ENCODE assay signal across 28 cellular contexts in the genomic region with DNA sequence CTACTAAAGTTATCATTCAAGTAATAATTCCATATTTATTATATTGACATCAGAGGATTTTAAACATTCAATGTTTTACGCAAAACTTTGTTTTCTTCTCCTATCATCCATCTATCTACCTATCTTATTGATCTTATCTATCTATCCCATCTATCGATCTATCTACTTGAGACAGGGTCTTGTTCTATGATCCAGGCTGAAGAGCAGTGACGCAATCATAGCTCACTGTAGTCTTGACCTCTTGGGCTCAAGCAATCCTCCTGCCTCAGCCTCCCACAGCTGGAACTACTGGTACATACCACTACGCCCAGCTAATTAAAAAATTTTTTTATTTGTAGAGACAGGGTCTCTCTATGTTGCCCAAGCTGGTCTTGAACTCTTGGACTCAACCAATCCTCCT.
"Had no signal": no experiment of that assay in that cellular context is flagged by ENCODE, and none has a peak within 500 bp of the region (broad histone marks: within the 10 kb centered on the region; RNA-seq: fewer than 3 reads in every experiment).

No MANE protein-coding gene starts in this region.

- H3K36me3 ChIP-seq: thoracic aorta had no signal

- H2AFZ ChIP-seq: parathyroid adenoma had no signal

- DNase-seq: naive B cell; naive thymus-derived CD8-positive, alpha-beta T cell; nephron progenitor cell; nucleus accumbens; posterior cingulate gyrus; psoas muscle; right cardiac atrium; spleen; stimulated activated CD4-positive, alpha-beta T cell treated with anti-CD3 and anti-CD28 coated beads, Interleukin-12 subunit alpha, Interleukin-12 subunit beta, amount 100 ng/mL, for 4 hours; stimulated activated CD4-positive, alpha-beta T cell treated with anti-CD3 and anti-CD28 coated beads, Interleukin-1b, Interleukin-23, amount 100 ng/mL, for 48 hours; stimulated activated CD4-positive, alpha-beta T cell treated with anti-CD3 and anti-CD28 coated beads, Interleukin-2, amount 100 ng/mL, for 48 hours; stimulated activated CD4-positive, alpha-beta T cell treated with anti-CD3 and anti-CD28 coated beads, Interleukin-4, amount 100 ng/mL, for 24 hours; stimulated activated naive B cell treated with anti-CD40 and anti-IgM and Interleukin-4, amounts not matched to agents 10 μg/mL and 1 μg/mL and 100 μg/mL, for 72 hours; stimulated activated naive CD4-positive, alpha-beta T cell treated with Interleukin-2 at 50 U/mL for 16 hours; stomach; thyroid gland; trophoblast cell; upper lobe of left lung had no signal

- H3K9ac ChIP-seq: parathyroid adenoma had no signal

- H3K9me3 ChIP-seq: neutrophil, psoas muscle, thyroid gland had no signal

- H3K27ac ChIP-seq: neutrophil, parathyroid adenoma, psoas muscle, skin epidermis, spleen, stomach, thoracic aorta, thyroid gland, tibial nerve, upper lobe of left lung had no signal

- H3K4me3 ChIP-seq: psoas muscle, skin epidermis, smooth muscle cell, spleen, stomach, thoracic aorta, thyroid gland, tibial nerve, upper lobe of left lung had no signal

- H3K4me2 ChIP-seq: smooth muscle cell had no signal

- H3K4me1 ChIP-seq: psoas muscle, stomach, thyroid gland, tibial nerve, upper lobe of left lung had no signal

- FAIRE-seq: urothelium cell line had no signal

- ATAC-seq: naive thymus-derived CD8-positive, alpha-beta T cell; natural killer cell treated with Interleukin-12 subunit alpha and Interleukin-12 subunit beta and Interleukin-15 and Interleukin-18, amount 100 ng/mL, for 72 hours; psoas muscle; right cardiac atrium; sciatic nerve; stimulated activated effector memory CD8-positive, alpha-beta T cell treated with anti-CD3 and anti-CD28 coated beads, Interleukin-12 subunit alpha, Interleukin-12 subunit beta, amount 100 ng/mL, for 72 hours; stimulated activated naive B cell treated with anti-CD40 and anti-IgM and Interleukin-4, amounts not matched to agents 10 μg/mL and 1 μg/mL and 100 μg/mL, for 72 hours had no signal

- H3K27me3 ChIP-seq: neutrophil, spleen, stomach, thyroid gland, tibial nerve, upper lobe of left lung had no signal
